Comparison of ENCODE assay signal across 1 cellular context in the genomic region with DNA sequence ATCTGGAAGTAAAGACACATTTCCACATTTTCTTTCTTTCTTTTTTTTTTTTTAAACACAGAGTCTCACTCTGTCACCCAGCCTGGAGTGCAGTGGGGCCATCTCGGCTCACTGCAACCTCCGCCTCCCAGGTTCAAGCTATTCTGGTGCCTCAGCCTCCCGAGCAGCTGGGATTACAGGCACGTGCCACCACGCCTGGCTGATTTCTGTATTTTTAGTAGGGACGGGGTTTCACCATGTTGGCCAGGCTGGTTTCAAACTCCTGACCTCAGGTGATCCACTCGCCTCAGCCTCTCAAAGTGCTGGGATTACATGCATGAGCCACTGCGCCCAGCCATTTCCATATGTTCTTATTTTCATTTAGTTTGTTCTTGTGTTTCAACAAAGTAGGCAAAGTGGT. TPM values are rescaled to one million over a fixed set of nuclear protein-coding genes. Genes with fewer than 3 reads are reported as not detected.
"Had no signal": no experiment of that assay in that cellular context is flagged by ENCODE, and none has a peak within 500 bp of the region (broad histone marks: within the 10 kb centered on the region; RNA-seq: fewer than 3 reads in every experiment).

No MANE protein-coding gene starts in this region.

RNA-seq across cellular contexts. Expression of a gene that starts 14.1 kb away (rescaled TPM):
- total RNA-seq: RPMI7951 had no signal
